15 cellular contexts compared by ENCODE assay signal in genomic region chr3:176767385-176767784, GRCh38.
A peak's percentile ranks its signal among the peaks of the same experiment; 100 is the strongest.
DNase-seq lines count a peak whose midpoint lies in the region; ATAC-seq and TF ChIP-seq lines count a peak whose summit lies in the region.
"Had no signal": no experiment of that assay in that cellular context is flagged by ENCODE, and none has a peak within 500 bp of the region (broad histone marks: within the 10 kb centered on the region; RNA-seq: fewer than 3 reads in every experiment).

No MANE protein-coding gene starts in this region.

- H3K4me1 ChIP-seq in RWPE2 (ENCODE audit: insufficient read depth, poor library complexity, severe bottlenecking) (no peaks in the 10 kb centered on the region), aorta (ENCODE audit: control insufficient read depth in 1 of 2, insufficient read depth in 2 of 2, low read length in 2 of 2) (no peaks in the 10 kb centered on the region), suprapubic skin (no peaks in the 10 kb centered on the region)

- TF ChIP-seq CTCF in RWPE2 (IDR thresholded peaks at IDR 0.05; ENCODE audit: poor library complexity, severe bottlenecking), result no peak
- no peak for TF ChIP-seq CTCF in suprapubic skin (IDR thresholded peaks at IDR 0.05)

- no peak for TF ChIP-seq EP300 in suprapubic skin (IDR thresholded peaks at IDR 0.05)

- no peaks in the 10 kb centered on the region for H3K9me3 ChIP-seq in RWPE2 (ENCODE audit: severe bottlenecking)
- H3K9me3 ChIP-seq in aorta (ENCODE audit: control insufficient read depth, low read length), result peaks cover 1% of the 10 kb centered on the region
- H3K9me3 ChIP-seq in suprapubic skin, result peaks cover 3% of the 10 kb centered on the region

- TF ChIP-seq POLR2A in suprapubic skin (IDR thresholded peaks at IDR 0.05), result no peak

- 8 to 16% methylated on average over 2 of the region's 2 CpGs for WGBS in aorta, 2 donors
- 48% methylated on average over 2 of the region's 2 CpGs for WGBS in suprapubic skin

- H3K36me3 ChIP-seq in RWPE2 (ENCODE audit: low read depth), result no peaks in the 10 kb centered on the region
- H3K36me3 ChIP-seq in aorta (ENCODE audit: control insufficient read depth in 1 of 2, insufficient read depth in 2 of 2, low read length in 1 of 2), result no peaks in the 10 kb centered on the region
- no peaks in the 10 kb centered on the region for H3K36me3 ChIP-seq in suprapubic skin

- ATAC-seq in RWPE2 (ENCODE audit: low read depth) (peak; percentile 89), aorta (ENCODE audit: low FRiP score) (peak; percentile 86), HG03045 (IDR thresholded peaks at IDR 0.05; ENCODE audit: unreplicated experiment) (no peak)
- ATAC-seq: activated T-helper 17 cell treated with anti-CD3 and anti-CD28 coated beads, Interleukin-2, amount 50 U/mL, for 72 hours; HepG2; naive thymus-derived CD4-positive, alpha-beta T cell; stimulated activated naive CD8-positive, alpha-beta T cell treated with anti-CD3 and anti-CD28 coated beads, Interleukin-15, amount 100 ng/mL, for 72 hours had no signal

- intact Hi-C loops in aorta (cut with DNase I), result no loop called here

- no peaks in the 10 kb centered on the region for H3K27me3 ChIP-seq in RWPE2 (ENCODE audit: insufficient read depth, poor library complexity, severe bottlenecking)
- H3K27me3 ChIP-seq in aorta (ENCODE audit: control insufficient read depth in 1 of 2, insufficient read depth in 2 of 2, low read length in 1 of 2), result no peaks in the 10 kb centered on the region
- H3K27me3 ChIP-seq in suprapubic skin, result no peaks in the 10 kb centered on the region

- peak; percentile 23 for DNase-seq in DMS53 (lab: John Stamatoyannopoulos, UW)
- no peak for DNase-seq in DMS53 treated with DMSO at 0.1 percent for 48 hours (lab: John Stamatoyannopoulos, UW; ENCODE audit: unreplicated experiment)
- DNase-seq in RWPE2 (ENCODE audit: low spot score), result no peak
- peak; percentile 57 for DNase-seq in fibroblast of the conjunctiva (ENCODE audit: low read depth)
- DNase-seq in aorta, result peak; percentile 61 to 83
- no peak for DNase-seq in suprapubic skin (ENCODE audit: low spot score in 2 of 2)
- DNase-seq in NCI-H146 (lab: John Stamatoyannopoulos, UW), result no peak
- DNase-seq: dermis blood vessel endothelial cell; naive thymus-derived CD4-positive, alpha-beta T cell; stimulated activated CD4-positive, alpha-beta T cell treated with anti-CD3 and anti-CD28 coated beads, Interleukin-15, amount 100 ng/mL, for 24 hours; stimulated activated naive CD8-positive, alpha-beta T cell treated with anti-CD3 and anti-CD28 coated beads, Interleukin-15, amount 100 ng/mL, for 72 hours had no signal

- H3K4me3 ChIP-seq in RWPE2 (ENCODE audit: severe bottlenecking) (no peak overlapping the region), aorta (ENCODE audit: low read length in 2 of 2) (no peak overlapping the region), suprapubic skin (no peak overlapping the region)

- H3K27ac ChIP-seq in RWPE2 (ENCODE audit: poor library complexity, severe bottlenecking), result no peak overlapping the region
- no peak overlapping the region for H3K27ac ChIP-seq in aorta (ENCODE audit: low read depth in 1 of 2, low read length in 2 of 2)
- no peak overlapping the region for H3K27ac ChIP-seq in suprapubic skin
- H3K27ac ChIP-seq: 22Rv1 had no signal

Comparison
In these comparisons a context has a peak if more than half of its experiments do, and no peak if none do; other contexts are left out.
1. DNase-seq: peak in DMS53 (single experiment), fibroblast of the conjunctiva (single experiment) and aorta (2 of 2); none in DMS53 treated with DMSO at 0.1 percent for 48 hours (single experiment), RWPE2 (single experiment), suprapubic skin (0 of 2) and NCI-H146 (single experiment).